In the genomic region with DNA sequence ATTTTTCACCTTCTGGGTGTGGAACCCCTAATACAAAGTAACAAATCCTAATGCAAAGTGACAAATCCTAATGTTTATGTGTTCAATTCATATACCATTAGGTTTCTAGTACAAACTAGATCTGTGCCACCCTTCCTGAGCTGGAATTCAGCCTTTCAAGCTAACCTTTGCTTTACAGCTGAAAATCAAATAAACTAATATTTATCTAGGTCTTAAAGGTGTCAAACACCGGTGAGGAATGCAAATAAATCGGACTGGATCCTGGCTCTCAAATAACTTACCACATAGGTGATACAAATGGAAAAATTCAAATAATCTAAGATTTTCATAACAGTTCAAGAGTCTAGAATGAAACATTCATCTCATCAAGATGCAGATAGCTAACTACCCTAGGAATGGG, we compare ENCODE assay signal across 1 cellular context.
TF ChIP-seq lines count a peak whose summit lies in the region.

No MANE protein-coding gene starts in this region.

TF ChIP-seq in HepG2, 621 proteins besides CTCF, POLR2A, EP300 and RAD21 (continued from another document and continues in another):
- TF ChIP-seq PAXIP1 (CRISPR knock-in tag; conservative IDR thresholded peaks at IDR 0.05) (peak; percentile 69), MEF2D (CRISPR knock-in tag; IDR thresholded peaks at IDR 0.05) (no peak), TFAP4 (IDR thresholded peaks at IDR 0.05; ENCODE audit: borderline replicate concordance, low read depth) (0 out of 2 replicates have a peak, but pooled peaks have one; percentile 22), ZNF24 (IDR thresholded peaks at IDR 0.05) (no peak), ZNF121 (CRISPR knock-in tag; IDR thresholded peaks at IDR 0.05) (no peak), ZNF660 (CRISPR knock-in tag; IDR thresholded peaks at IDR 0.05; ENCODE audit: borderline replicate concordance, low read depth) (no peak), SMAD3 (CRISPR knock-in tag; IDR thresholded peaks at IDR 0.05) (no peak), NR2F6 (IDR thresholded peaks at IDR 0.05) (peak; percentile 71), NR2F6 (CRISPR knock-in tag; IDR thresholded peaks at IDR 0.05) (peak; percentile 65), ZSCAN25 (CRISPR knock-in tag; IDR thresholded peaks at IDR 0.05) (no peak), HDAC1 (CRISPR knock-in tag; IDR thresholded peaks at IDR 0.05) (peak; percentile 48; the same call in 1 of the 2 replicates), ARNT2 (CRISPR knock-in tag; IDR thresholded peaks at IDR 0.05; ENCODE audit: low read depth) (no peak), KDM2A (CRISPR knock-in tag; IDR thresholded peaks at IDR 0.05; ENCODE audit: borderline replicate concordance, low read depth) (no peak), ZNF850 (CRISPR knock-in tag; conservative IDR thresholded peaks at IDR 0.05) (no peak), ZNF234 (CRISPR knock-in tag; conservative IDR thresholded peaks at IDR 0.05) (no peak), KLF6 (CRISPR knock-in tag; IDR thresholded peaks at IDR 0.05) (no peak), NR2F1 (CRISPR knock-in tag; IDR thresholded peaks at IDR 0.05) (peak in 1 of 2 experiments; percentile 71; a peak in 2 of 4 replicates), MZF1 (CRISPR knock-in tag; IDR thresholded peaks at IDR 0.05; ENCODE audit: borderline replicate concordance) (no peak), MEIS2 (CRISPR knock-in tag; IDR thresholded peaks at IDR 0.05) (no peak), ETV6 (CRISPR knock-in tag; conservative IDR thresholded peaks at IDR 0.05) (no peak), HCFC1 (IDR thresholded peaks at IDR 0.05; ENCODE audit: low read depth, low read length) (no peak), ZNF543 (CRISPR knock-in tag; IDR thresholded peaks at IDR 0.05) (no peak), ZNF83 (CRISPR knock-in tag; IDR thresholded peaks at IDR 0.05; ENCODE audit: borderline replicate concordance) (no peak), TBL1XR1 (IDR thresholded peaks at IDR 0.05; ENCODE audit: borderline replicate concordance, low read length, partially characterized antibody) (peak; percentile 57), BORCS8-MEF2B (CRISPR knock-in tag; IDR thresholded peaks at IDR 0.05) (no peak), FOXA1 (IDR thresholded peaks at IDR 0.05) (no peak), FOXA1 (CRISPR knock-in tag; IDR thresholded peaks at IDR 0.05) (peak; percentile 60), THAP11 (CRISPR knock-in tag; IDR thresholded peaks at IDR 0.05) (peak; percentile 34; the same call in 1 of the 2 replicates), MAZ (IDR thresholded peaks at IDR 0.05; ENCODE audit: borderline replicate concordance, low read depth, low read length) (no peak), MAZ (CRISPR knock-in tag; IDR thresholded peaks at IDR 0.05; ENCODE audit: low read depth) (no peak), THYN1 (CRISPR knock-in tag; IDR thresholded peaks at IDR 0.05; ENCODE audit: borderline replicate concordance, low read depth) (no peak), ZEB1 (IDR thresholded peaks at IDR 0.05; ENCODE audit: insufficient replicate concordance, low read depth) (no peak), ZSCAN22 (CRISPR knock-in tag; IDR thresholded peaks at IDR 0.05) (no peak), NCOR1 (IDR thresholded peaks at IDR 0.05; ENCODE audit: borderline replicate concordance, low read length) (peak; percentile 59; the same call in 1 of the 2 replicates), NR1H2 (CRISPR knock-in tag; IDR thresholded peaks at IDR 0.05; ENCODE audit: borderline replicate concordance, low read depth) (no peak), KDM3A (CRISPR knock-in tag; IDR thresholded peaks at IDR 0.05; ENCODE audit: low read depth) (no peak), TCF12 (IDR thresholded peaks at IDR 0.05) (no peak), TCF12 (CRISPR knock-in tag; IDR thresholded peaks at IDR 0.05) (no peak), MTF1 (CRISPR knock-in tag; IDR thresholded peaks at IDR 0.05) (no peak), KDM5A (IDR thresholded peaks at IDR 0.05; ENCODE audit: borderline replicate concordance, low read length) (no peak), SRSF1 (optimal IDR thresholded peaks at IDR 0.05; ENCODE audit: low read depth, low read length) (no peak), GTF3A (CRISPR knock-in tag; conservative IDR thresholded peaks at IDR 0.05) (no peak), ZNF382 (CRISPR knock-in tag; IDR thresholded peaks at IDR 0.05; ENCODE audit: borderline replicate concordance) (no peak), ZNF292 (CRISPR knock-in tag; IDR thresholded peaks at IDR 0.05; ENCODE audit: borderline replicate concordance, low read depth) (no peak)
- TF ChIP-seq, protein P1, sequence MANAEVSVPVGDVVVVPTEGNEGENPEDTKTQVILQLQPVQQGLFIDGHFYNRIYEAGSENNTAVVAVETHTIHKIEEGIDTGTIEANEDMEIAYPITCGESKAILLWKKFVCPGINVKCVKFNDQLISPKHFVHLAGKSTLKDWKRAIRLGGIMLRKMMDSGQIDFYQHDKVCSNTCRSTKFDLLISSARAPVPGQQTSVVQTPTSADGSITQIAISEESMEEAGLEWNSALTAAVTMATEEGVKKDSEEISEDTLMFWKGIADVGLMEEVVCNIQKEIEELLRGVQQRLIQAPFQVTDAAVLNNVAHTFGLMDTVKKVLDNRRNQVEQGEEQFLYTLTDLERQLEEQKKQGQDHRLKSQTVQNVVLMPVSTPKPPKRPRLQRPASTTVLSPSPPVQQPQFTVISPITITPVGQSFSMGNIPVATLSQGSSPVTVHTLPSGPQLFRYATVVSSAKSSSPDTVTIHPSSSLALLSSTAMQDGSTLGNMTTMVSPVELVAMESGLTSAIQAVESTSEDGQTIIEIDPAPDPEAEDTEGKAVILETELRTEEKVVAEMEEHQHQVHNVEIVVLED (CRISPR knock-in tag; IDR thresholded peaks at IDR 0.05; ENCODE audit: borderline replicate concordance) = no peak
- TF ChIP-seq, protein P2, sequence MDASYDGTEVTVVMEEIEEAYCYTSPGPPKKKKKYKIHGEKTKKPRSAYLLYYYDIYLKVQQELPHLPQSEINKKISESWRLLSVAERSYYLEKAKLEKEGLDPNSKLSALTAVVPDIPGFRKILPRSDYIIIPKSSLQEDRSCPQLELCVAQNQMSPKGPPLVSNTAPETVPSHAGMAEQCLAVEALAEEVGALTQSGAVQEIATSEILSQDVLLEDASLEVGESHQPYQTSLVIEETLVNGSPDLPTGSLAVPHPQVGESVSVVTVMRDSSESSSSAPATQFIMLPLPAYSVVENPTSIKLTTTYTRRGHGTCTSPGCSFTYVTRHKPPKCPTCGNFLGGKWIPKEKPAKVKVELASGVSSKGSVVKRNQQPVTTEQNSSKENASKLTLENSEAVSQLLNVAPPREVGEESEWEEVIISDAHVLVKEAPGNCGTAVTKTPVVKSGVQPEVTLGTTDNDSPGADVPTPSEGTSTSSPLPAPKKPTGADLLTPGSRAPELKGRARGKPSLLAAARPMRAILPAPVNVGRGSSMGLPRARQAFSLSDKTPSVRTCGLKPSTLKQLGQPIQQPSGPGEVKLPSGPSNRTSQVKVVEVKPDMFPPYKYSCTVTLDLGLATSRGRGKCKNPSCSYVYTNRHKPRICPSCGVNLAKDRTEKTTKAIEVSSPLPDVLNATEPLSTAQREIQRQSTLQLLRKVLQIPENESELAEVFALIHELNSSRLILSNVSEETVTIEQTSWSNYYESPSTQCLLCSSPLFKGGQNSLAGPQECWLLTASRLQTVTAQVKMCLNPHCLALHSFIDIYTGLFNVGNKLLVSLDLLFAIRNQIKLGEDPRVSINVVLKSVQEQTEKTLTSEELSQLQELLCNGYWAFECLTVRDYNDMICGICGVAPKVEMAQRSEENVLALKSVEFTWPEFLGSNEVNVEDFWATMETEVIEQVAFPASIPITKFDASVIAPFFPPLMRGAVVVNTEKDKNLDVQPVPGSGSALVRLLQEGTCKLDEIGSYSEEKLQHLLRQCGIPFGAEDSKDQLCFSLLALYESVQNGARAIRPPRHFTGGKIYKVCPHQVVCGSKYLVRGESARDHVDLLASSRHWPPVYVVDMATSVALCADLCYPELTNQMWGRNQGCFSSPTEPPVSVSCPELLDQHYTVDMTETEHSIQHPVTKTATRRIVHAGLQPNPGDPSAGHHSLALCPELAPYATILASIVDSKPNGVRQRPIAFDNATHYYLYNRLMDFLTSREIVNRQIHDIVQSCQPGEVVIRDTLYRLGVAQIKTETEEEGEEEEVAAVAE (CRISPR knock-in tag; IDR thresholded peaks at IDR 0.05; ENCODE audit: borderline replicate concordance) = no peak
- TF ChIP-seq, protein P3, sequence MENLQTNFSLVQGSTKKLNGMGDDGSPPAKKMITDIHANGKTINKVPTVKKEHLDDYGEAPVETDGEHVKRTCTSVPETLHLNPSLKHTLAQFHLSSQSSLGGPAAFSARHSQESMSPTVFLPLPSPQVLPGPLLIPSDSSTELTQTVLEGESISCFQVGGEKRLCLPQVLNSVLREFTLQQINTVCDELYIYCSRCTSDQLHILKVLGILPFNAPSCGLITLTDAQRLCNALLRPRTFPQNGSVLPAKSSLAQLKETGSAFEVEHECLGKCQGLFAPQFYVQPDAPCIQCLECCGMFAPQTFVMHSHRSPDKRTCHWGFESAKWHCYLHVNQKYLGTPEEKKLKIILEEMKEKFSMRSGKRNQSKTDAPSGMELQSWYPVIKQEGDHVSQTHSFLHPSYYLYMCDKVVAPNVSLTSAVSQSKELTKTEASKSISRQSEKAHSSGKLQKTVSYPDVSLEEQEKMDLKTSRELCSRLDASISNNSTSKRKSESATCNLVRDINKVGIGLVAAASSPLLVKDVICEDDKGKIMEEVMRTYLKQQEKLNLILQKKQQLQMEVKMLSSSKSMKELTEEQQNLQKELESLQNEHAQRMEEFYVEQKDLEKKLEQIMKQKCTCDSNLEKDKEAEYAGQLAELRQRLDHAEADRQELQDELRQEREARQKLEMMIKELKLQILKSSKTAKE (CRISPR knock-in tag; IDR thresholded peaks at IDR 0.05; ENCODE audit: borderline replicate concordance) = no peak
- TF ChIP-seq, protein P4, sequence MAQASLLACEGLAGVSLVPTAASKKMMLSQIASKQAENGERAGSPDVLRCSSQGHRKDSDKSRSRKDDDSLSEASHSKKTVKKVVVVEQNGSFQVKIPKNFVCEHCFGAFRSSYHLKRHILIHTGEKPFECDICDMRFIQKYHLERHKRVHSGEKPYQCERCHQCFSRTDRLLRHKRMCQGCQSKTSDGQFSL (CRISPR knock-in tag; IDR thresholded peaks at IDR 0.05) = no peak
- TF ChIP-seq, protein P5, sequence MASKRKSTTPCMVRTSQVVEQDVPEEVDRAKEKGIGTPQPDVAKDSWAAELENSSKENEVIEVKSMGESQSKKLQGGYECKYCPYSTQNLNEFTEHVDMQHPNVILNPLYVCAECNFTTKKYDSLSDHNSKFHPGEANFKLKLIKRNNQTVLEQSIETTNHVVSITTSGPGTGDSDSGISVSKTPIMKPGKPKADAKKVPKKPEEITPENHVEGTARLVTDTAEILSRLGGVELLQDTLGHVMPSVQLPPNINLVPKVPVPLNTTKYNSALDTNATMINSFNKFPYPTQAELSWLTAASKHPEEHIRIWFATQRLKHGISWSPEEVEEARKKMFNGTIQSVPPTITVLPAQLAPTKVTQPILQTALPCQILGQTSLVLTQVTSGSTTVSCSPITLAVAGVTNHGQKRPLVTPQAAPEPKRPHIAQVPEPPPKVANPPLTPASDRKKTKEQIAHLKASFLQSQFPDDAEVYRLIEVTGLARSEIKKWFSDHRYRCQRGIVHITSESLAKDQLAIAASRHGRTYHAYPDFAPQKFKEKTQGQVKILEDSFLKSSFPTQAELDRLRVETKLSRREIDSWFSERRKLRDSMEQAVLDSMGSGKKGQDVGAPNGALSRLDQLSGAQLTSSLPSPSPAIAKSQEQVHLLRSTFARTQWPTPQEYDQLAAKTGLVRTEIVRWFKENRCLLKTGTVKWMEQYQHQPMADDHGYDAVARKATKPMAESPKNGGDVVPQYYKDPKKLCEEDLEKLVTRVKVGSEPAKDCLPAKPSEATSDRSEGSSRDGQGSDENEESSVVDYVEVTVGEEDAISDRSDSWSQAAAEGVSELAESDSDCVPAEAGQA (IDR thresholded peaks at IDR 0.05; ENCODE audit: low read depth) = no peak
- TF ChIP-seq, protein P5 (CRISPR knock-in tag; IDR thresholded peaks at IDR 0.05; ENCODE audit: borderline replicate concordance) = no peak
